19 cellular contexts compared by ENCODE assay signal in the genomic region with DNA sequence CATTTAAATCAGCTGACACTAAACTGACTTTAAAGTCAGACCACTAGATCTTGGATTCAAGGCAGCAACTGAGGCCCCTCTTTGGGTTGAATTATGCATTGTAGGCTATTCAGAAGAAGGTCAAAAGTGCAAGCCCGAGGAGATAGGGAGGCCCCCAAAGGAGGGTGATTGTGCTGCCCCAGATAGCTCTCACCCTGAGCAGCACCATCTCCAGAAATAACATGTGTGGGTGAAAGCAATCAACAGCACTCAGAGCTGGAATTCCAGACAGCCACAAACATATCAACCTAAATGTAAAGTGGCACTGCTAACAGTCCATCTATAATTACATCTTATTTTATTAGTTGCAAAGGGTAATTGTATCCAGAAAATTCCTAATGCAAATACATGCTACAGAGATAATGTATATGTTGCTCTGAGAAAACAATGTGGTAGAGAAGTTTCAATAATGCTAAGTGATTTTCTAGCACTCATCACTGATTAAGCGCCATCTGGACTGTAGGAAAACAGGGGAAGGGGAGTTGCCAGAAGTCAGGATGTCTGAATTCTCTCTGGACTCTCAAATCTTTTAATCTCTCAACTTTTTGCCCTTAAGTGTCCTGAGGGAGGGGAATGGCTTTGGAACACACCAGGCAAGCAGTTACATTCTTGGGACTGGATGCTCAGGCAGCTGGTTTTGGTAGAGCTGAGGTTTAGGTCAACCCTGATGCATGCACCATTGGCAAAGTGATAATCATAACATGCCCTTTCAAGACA.
DNase-seq lines count a peak whose midpoint lies in the region; ATAC-seq and TF ChIP-seq lines count a peak whose summit lies in the region.
"Had no signal": no experiment of that assay in that cellular context is flagged by ENCODE, and none has a peak within 500 bp of the region (broad histone marks: within the 10 kb centered on the region; RNA-seq: fewer than 3 reads in every experiment).

No MANE protein-coding gene starts in this region.

- no peak overlapping the region for H3K4ac ChIP-seq in mesendoderm (ENCODE audit: low read depth, low read length)

- H2BK15ac ChIP-seq in mesendoderm (replicated peaks; ENCODE audit: low read depth), result no peak overlapping the region

- no CpG with 5 or more reads among the region's 2 CpGs for WGBS in mesendoderm (ENCODE audit: extremely low coverage, insufficient coverage, low lambda C conversion rate)

- H2AK5ac ChIP-seq in mesendoderm (ENCODE audit: low read length), result no peak overlapping the region

- H3K27me3 Mint-ChIP-seq in glutamatergic neuron (ENCODE audit: unreplicated experiment) (peaks cover 3% of the 10 kb centered on the region), neural crest cell (ENCODE audit: low read depth) (no peaks in the 10 kb centered on the region)
- H3K27me3 Mint-ChIP-seq in stimulated activated naive CD8-positive, alpha-beta T cell treated with anti-CD3 and anti-CD28 coated beads, Interleukin-15, amount 100 ng/mL, for 72 hours, result peaks cover 49% of the 10 kb centered on the region

- H3K4me3 ChIP-seq in mesendoderm (ENCODE audit: low read length), result no peak overlapping the region

- no peak overlapping the region for H4K8ac ChIP-seq in mesendoderm (ENCODE audit: low read depth, low read length)

- no peak overlapping the region for H4K5ac ChIP-seq in mesendoderm (ENCODE audit: low read length)

- no peaks in the 10 kb centered on the region for H3K79me1 ChIP-seq in mesendoderm (ENCODE audit: low read length)

- no peaks in the 10 kb centered on the region for H3K27me3 ChIP-seq in mesendoderm (ENCODE audit: insufficient read depth, low read length, poor library complexity)

- H3K4me1 Mint-ChIP-seq in glutamatergic neuron (ENCODE audit: low read depth, unreplicated experiment) (peaks cover 9% of the 10 kb centered on the region), neural crest cell (peaks cover 33% of the 10 kb centered on the region)
- no peaks in the 10 kb centered on the region for H3K4me1 Mint-ChIP-seq in stimulated activated naive CD8-positive, alpha-beta T cell treated with anti-CD3 and anti-CD28 coated beads, Interleukin-15, amount 100 ng/mL, for 72 hours
- H3K4me1 Mint-ChIP-seq: CD8-positive, alpha-beta memory T cell; H9; IgD-negative memory B cell had no signal

- H3K36me3 ChIP-seq in mesendoderm (ENCODE audit: control insufficient read depth, insufficient read depth, low read length), result no peaks in the 10 kb centered on the region

- no peak overlapping the region for H3K18ac ChIP-seq in mesendoderm (ENCODE audit: low read length)

- no peak overlapping the region for H2BK5ac ChIP-seq in mesendoderm (ENCODE audit: low read length)

- H3K23ac ChIP-seq in mesendoderm (ENCODE audit: low read length), result no peak overlapping the region

- no peak for ATAC-seq in stimulated activated naive CD8-positive, alpha-beta T cell treated with anti-CD3 and anti-CD28 coated beads, Interleukin-15, amount 100 ng/mL, for 72 hours
- ATAC-seq in HG03460 (IDR thresholded peaks at IDR 0.05; ENCODE audit: unreplicated experiment), result no peak

- H2BK120ac ChIP-seq in mesendoderm (ENCODE audit: low read depth, low read length), result no peak overlapping the region

- no peaks in the 10 kb centered on the region for H3K4me1 ChIP-seq in mesendoderm (ENCODE audit: control insufficient read depth, low read depth, low read length)

- peaks cover 3% of the 10 kb centered on the region for H3K9me3 Mint-ChIP-seq in glutamatergic neuron (ENCODE audit: unreplicated experiment)
- H3K9me3 Mint-ChIP-seq in neural crest cell, result peaks cover 14% of the 10 kb centered on the region
- H3K9me3 Mint-ChIP-seq in stimulated activated naive CD8-positive, alpha-beta T cell treated with anti-CD3 and anti-CD28 coated beads, Interleukin-15, amount 100 ng/mL, for 72 hours, result peaks cover 4 to 7% of the 10 kb centered on the region in 2 donors

- no peaks in the 10 kb centered on the region for H3K79me2 ChIP-seq in mesendoderm (ENCODE audit: control insufficient read depth, insufficient read depth, low read length)

- TF ChIP-seq CTCF in glutamatergic neuron (IDR thresholded peaks at IDR 0.05; ENCODE audit: partially characterized antibody, unreplicated experiment), result no peak
- TF ChIP-seq CTCF in neural crest cell (conservative IDR thresholded peaks at IDR 0.05), result no peak

- H3K4me3 Mint-ChIP-seq in glutamatergic neuron (ENCODE audit: unreplicated experiment), result no peak overlapping the region
- H3K4me3 Mint-ChIP-seq in neural crest cell, result peak overlapping the region; percentile 14
- no peak overlapping the region for H3K4me3 Mint-ChIP-seq in stimulated activated naive CD8-positive, alpha-beta T cell treated with anti-CD3 and anti-CD28 coated beads, Interleukin-15, amount 100 ng/mL, for 72 hours
- H3K4me3 Mint-ChIP-seq: CD8-positive, alpha-beta memory T cell; H9; IgD-negative memory B cell had no signal

- H3K9ac ChIP-seq in mesendoderm (ENCODE audit: low read length), result no peak overlapping the region

- DNase-seq in NCI-H1417 (lab: John Stamatoyannopoulos, UW) (peak in 2 of 3 experiments; percentile 13 to 69), NCI-H82 (lab: John Stamatoyannopoulos, UW) (peak; percentile 95), glutamatergic neuron (no peak), neural crest cell (ENCODE audit: low read depth, low spot score) (no peak), mesendoderm (no peak)
- DNase-seq in stimulated activated naive CD8-positive, alpha-beta T cell treated with anti-CD3 and anti-CD28 coated beads, Interleukin-15, amount 100 ng/mL, for 72 hours, result no peak
- DNase-seq: ACHN; C1 segment of cervical spinal cord; CD8-positive, alpha-beta memory T cell; DMS79 treated with DMSO at 0.1 percent for 48 hours; H9; Karpas-422; NCI-H1436 treated with DMSO at 0.1 percent for 48 hours; NCI-H2029 treated with DMSO at 0.1 percent for 48 hours; NCI-H2171; NCI-H526 treated with DMSO at 0.1 percent for 48 hours; SHP77 treated with DMSO at 0.1 percent for 48 hours had no signal

- H3K27ac Mint-ChIP-seq in glutamatergic neuron (ENCODE audit: unreplicated experiment), result peak overlapping the region; percentile 20
- H3K27ac Mint-ChIP-seq in neural crest cell (ENCODE audit: unreplicated experiment), result peak overlapping the region; percentile 72
- no peak overlapping the region for H3K27ac Mint-ChIP-seq in stimulated activated naive CD8-positive, alpha-beta T cell treated with anti-CD3 and anti-CD28 coated beads, Interleukin-15, amount 100 ng/mL, for 72 hours
- H3K27ac Mint-ChIP-seq: CD8-positive, alpha-beta memory T cell; H9; IgD-negative memory B cell had no signal

- H3K36me3 Mint-ChIP-seq in glutamatergic neuron (ENCODE audit: unreplicated experiment) (no peaks in the 10 kb centered on the region), neural crest cell (ENCODE audit: low read depth) (peaks cover 48% of the 10 kb centered on the region)
- H3K36me3 Mint-ChIP-seq: CD8-positive, alpha-beta memory T cell had no signal

- no peak overlapping the region for H3K27ac ChIP-seq in mesendoderm (ENCODE audit: low read depth, low read length)

- H3K56ac ChIP-seq in mesendoderm (ENCODE audit: low read length), result no peak overlapping the region

- H3K4me2 ChIP-seq in mesendoderm (ENCODE audit: low read length), result no peak overlapping the region

Comparison
In these comparisons a context has a peak if more than half of its experiments do, and no peak if none do; other contexts are left out.
1. DNase-seq: peak in NCI-H1417 (2 of 3) and NCI-H82 (single experiment); none in glutamatergic neuron (single experiment), neural crest cell (single experiment), mesendoderm (single experiment) and stimulated activated naive CD8-positive, alpha-beta T cell treated with anti-CD3 and anti-CD28 coated beads, Interleukin-15, amount 100 ng/mL, for 72 hours (0 of 2).
2. H3K27ac Mint-ChIP-seq: peak in glutamatergic neuron (single experiment) and neural crest cell (single experiment); none in stimulated activated naive CD8-positive, alpha-beta T cell treated with anti-CD3 and anti-CD28 coated beads, Interleukin-15, amount 100 ng/mL, for 72 hours (0 of 2).